Comparison of ENCODE assay signal across 8 cellular contexts in genomic region chr9:93132287-93132927, GRCh38. TPM values are rescaled to one million over a fixed set of nuclear protein-coding genes. Genes with fewer than 3 reads are reported as not detected.
DNase-seq lines count a peak whose midpoint lies in the region; ATAC-seq and TF ChIP-seq lines count a peak whose summit lies in the region.

No MANE protein-coding gene starts in this region.

- no peaks in the 10 kb centered on the region for H3K36me3 ChIP-seq in neuron (ENCODE audit: insufficient read depth, low read length)

- H3K4me3 ChIP-seq in fibroblast of pulmonary artery (replicated peaks; ENCODE audit: low read depth, low read length): peak overlapping the region; percentile 70
- peak overlapping the region; percentile 79 for H3K4me3 ChIP-seq in neuron (ENCODE audit: low read length)

- H3K36me3 Mint-ChIP-seq in T-cell: no peaks in the 10 kb centered on the region

- no peak for TF ChIP-seq CTCF in fibroblast of pulmonary artery (IDR thresholded peaks at IDR 0.05; ENCODE audit: low read length, missing control alignments)

- H3K9me3 ChIP-seq in neuron (ENCODE audit: low read length): no peaks in the 10 kb centered on the region

- no peak overlapping the region for H2AFZ ChIP-seq in neuron (ENCODE audit: low read depth, low read length)

- ATAC-seq in T-cell (replicated peaks in 1 of 4): no peak
- no peak for ATAC-seq in GM18517 (IDR thresholded peaks at IDR 0.05; ENCODE audit: unreplicated experiment)
- no peak for ATAC-seq in GM21576 (IDR thresholded peaks at IDR 0.05; ENCODE audit: unreplicated experiment)

- peaks cover 16% of the 10 kb centered on the region for H3K4me1 ChIP-seq in neuron (ENCODE audit: insufficient read depth, low read length)

- H3K27me3 ChIP-seq in neuron (ENCODE audit: insufficient read depth, low read length): peaks cover under 1% of the 10 kb centered on the region

- CTCF ChIA-PET in T-cell (lab: Charles Lee): no interaction called here

- POLR2A ChIA-PET in T-cell (lab: Charles Lee): no interaction called here

- no peaks in the 10 kb centered on the region for H3K9me3 Mint-ChIP-seq in T-cell

- DNase-seq in GM03348 (ENCODE audit: low spot score) (peak; percentile 76), T-cell (no peak), fibroblast of pulmonary artery (ENCODE audit: low read depth) (no peak)
- DNase-seq in effector CD4-positive, alpha-beta T cell: no peak
- DNase-seq in activated CD4-positive, CD25-positive, alpha-beta regulatory T cell treated with anti-CD3 and anti-CD28 coated beads, Interleukin-2, amount 50 U/mL, for 72 hours: no peak

- peak overlapping the region; percentile 87 for H3K4me3 Mint-ChIP-seq in T-cell

- peaks cover 61 to 70% (median 68%) of the 10 kb centered on the region in 3 donors for H3K4me1 Mint-ChIP-seq in T-cell

- no peaks in the 10 kb centered on the region for H3K27me3 Mint-ChIP-seq in T-cell

- H3K27ac Mint-ChIP-seq in T-cell: peak overlapping the region; percentile 76 to 84

RNA-seq across cellular contexts. Expression of gene NINJ1, which starts 1.6 kb away (rescaled TPM):
- total RNA-seq in T-cell: 100 to 1,000 TPM in 1 of 5 donors, 10 to 100 TPM in 4; 29.2 to 110 (median 32.0) TPM

RNA-seq across cellular contexts. Expression of gene CARD19, which starts 36.4 kb away (rescaled TPM):
- 10 to 100 TPM; 39.7 to 98.5 (median 72.8) TPM for total RNA-seq in T-cell

RNA-seq across cellular contexts. Expression of gene WNK2, which starts 51.5 kb away (rescaled TPM):
- total RNA-seq in T-cell: under 1 TPM; 0.12 to 0.95 (median 0.48) TPM
